In genomic region chr18:76414936-76415621, GRCh38 we compare ENCODE assay signal across 20 cellular contexts.
DNase-seq lines count a peak whose midpoint lies in the region; ATAC-seq and TF ChIP-seq lines count a peak whose summit lies in the region.
"Had no signal": no experiment of that assay in that cellular context is flagged by ENCODE, and none has a peak within 500 bp of the region (broad histone marks: within the 10 kb centered on the region; RNA-seq: fewer than 3 reads in every experiment).

No MANE protein-coding gene starts in this region.

- H3K4me1 Mint-ChIP-seq in naive thymus-derived CD4-positive, alpha-beta T cell = peaks cover 10 to 59% (median 43%) of the 10 kb centered on the region in 7 donors

- peak overlapping the region in 2 of 9 donors; percentile 16 to 54 for H3K27ac Mint-ChIP-seq in naive thymus-derived CD4-positive, alpha-beta T cell
- H3K27ac Mint-ChIP-seq: CD8-positive, alpha-beta memory T cell had no signal

- intact Hi-C loops in naive thymus-derived CD4-positive, alpha-beta T cell (cut with micrococcal nuclease) = no loop called here
- intact Hi-C loops in thyroid gland (cut with DNase I) = no loop called here

- no peaks in the 10 kb centered on the region for H3K36me3 ChIP-seq in cardiac muscle cell
- H3K36me3 ChIP-seq in naive thymus-derived CD4-positive, alpha-beta T cell (ENCODE audit: control insufficient read depth in 2 of 3, insufficient read depth in 3 of 3, low read length in 3 of 3) = no peaks in the 10 kb centered on the region
- H3K36me3 ChIP-seq in thyroid gland = no peaks in the 10 kb centered on the region
- H3K36me3 ChIP-seq in neuronal stem cell (replicated peaks in 1 of 2; ENCODE audit: control insufficient read depth in 2 of 2, insufficient read depth in 2 of 2, low read length in 2 of 2) = peaks cover 7 to 33% of the 10 kb centered on the region in 2 donors
- H3K36me3 ChIP-seq: Peyer's patch had no signal

- POLR2A ChIA-PET in naive thymus-derived CD4-positive, alpha-beta T cell (lab: Charles Lee) = no interaction called here

- peaks cover 0 to 16% (median 14%) of the 10 kb centered on the region in 5 donors for H3K36me3 Mint-ChIP-seq in naive thymus-derived CD4-positive, alpha-beta T cell
- H3K36me3 Mint-ChIP-seq: CD8-positive, alpha-beta memory T cell had no signal

- no peak overlapping the region for H3K23ac ChIP-seq in neuronal stem cell (ENCODE audit: low read depth, low read length, poor library complexity)

- no peaks in the 10 kb centered on the region for H3K27me3 ChIP-seq in cardiac muscle cell
- H3K27me3 ChIP-seq in naive thymus-derived CD4-positive, alpha-beta T cell (ENCODE audit: control insufficient read depth in 2 of 2, insufficient read depth in 2 of 2, low read length in 2 of 2) = no peaks in the 10 kb centered on the region
- no peaks in the 10 kb centered on the region for H3K27me3 ChIP-seq in thyroid gland
- peaks cover 0 to 2% (median 0%) of the 10 kb centered on the region in 3 experiments for H3K27me3 ChIP-seq in neuronal stem cell (ENCODE audit: control insufficient read depth in 3 of 3, insufficient read depth in 3 of 3, low read depth in 1 of 3, low read length in 3 of 3)
- H3K27me3 ChIP-seq: Peyer's patch had no signal

- H3K4me3 Mint-ChIP-seq in naive thymus-derived CD4-positive, alpha-beta T cell = no peak overlapping the region
- H3K4me3 Mint-ChIP-seq: CD8-positive, alpha-beta memory T cell had no signal

- no peak overlapping the region for H2BK12ac ChIP-seq in neuronal stem cell (ENCODE audit: low read length)

- peaks cover 0 to 3% (median 0%) of the 10 kb centered on the region in 11 donors for H3K9me3 Mint-ChIP-seq in naive thymus-derived CD4-positive, alpha-beta T cell
- H3K9me3 Mint-ChIP-seq: CD8-positive, alpha-beta memory T cell had no signal

- no peak for TF ChIP-seq POLR2A in thyroid gland (IDR thresholded peaks at IDR 0.05)

- DNase-seq in NK-92 treated with Interleukin-12 subunit alpha and Interleukin-12 subunit beta, amount 100 ng/mL, for 24 hours (lab: John Stamatoyannopoulos, UW) = peak; percentile 65
- DNase-seq in NK-92 (lab: John Stamatoyannopoulos, UW; ENCODE audit: unreplicated experiment) (no peak), cardiac muscle cell (ENCODE audit: low read depth in 1 of 2, low spot score in 1 of 2) (peak in 1 of 2 donors; percentile 74), thyroid gland (peak; percentile 69 to 71), neuronal stem cell (ENCODE audit: low spot score) (no peak), DMS114 treated with DMSO at 0.1 percent for 48 hours (lab: John Stamatoyannopoulos, UW; ENCODE audit: unreplicated experiment) (no peak)
- no peak for DNase-seq in naive thymus-derived CD4-positive, alpha-beta T cell
- DNase-seq: CD8-positive, alpha-beta memory T cell; DMS 273 treated with DMSO at 0.1 percent for 48 hours; GM23248; MV-4-11; NCI-H1417 treated with DMSO at 0.1 percent for 48 hours; NCI-H2029; NCI-H2171 treated with DMSO at 0.1 percent for 48 hours; NCI-H510A; NCI-H82 had no signal

- H3K18ac ChIP-seq in neuronal stem cell (ENCODE audit: low read length) = no peak overlapping the region

- H2BK5ac ChIP-seq in neuronal stem cell (ENCODE audit: low read length) = no peak overlapping the region

- H3K4me2 ChIP-seq in neuronal stem cell (ENCODE audit: insufficient read depth, low read length, poor library complexity, severe bottlenecking) = no peak overlapping the region

- no peak overlapping the region for H3K4me3 ChIP-seq in cardiac muscle cell
- no peak overlapping the region for H3K4me3 ChIP-seq in naive thymus-derived CD4-positive, alpha-beta T cell (ENCODE audit: low read length)
- H3K4me3 ChIP-seq in thyroid gland (replicated peaks in 1 of 3) = no peak overlapping the region
- H3K4me3 ChIP-seq in neuronal stem cell (ENCODE audit: low read length in 2 of 2) = no peak overlapping the region
- H3K4me3 ChIP-seq: GM23248, Peyer's patch had no signal

- H3K27me3 Mint-ChIP-seq in naive thymus-derived CD4-positive, alpha-beta T cell = peaks cover 0 to 19% (median 0%) of the 10 kb centered on the region in 5 donors

- ATAC-seq in naive thymus-derived CD4-positive, alpha-beta T cell = peak; percentile 48
- ATAC-seq in HG03469 (IDR thresholded peaks at IDR 0.05; ENCODE audit: unreplicated experiment) = no peak
- ATAC-seq: HCT116 had no signal

- WGBS in thyroid gland, 2 donors = 38 to 44% methylated on average over 17 of the region's 17 CpGs
- no CpG with 5 or more reads among the region's 17 CpGs for WGBS in neuronal stem cell (ENCODE audit: extremely low coverage in 2 of 2, insufficient read length in 2 of 2, insufficient replicate concordance in 1 of 2), 2 donors

- no peak overlapping the region for H2BK15ac ChIP-seq in neuronal stem cell (ENCODE audit: low read length)

- H3K9me3 ChIP-seq in cardiac muscle cell (ENCODE audit: low read depth) (no peaks in the 10 kb centered on the region), thyroid gland (no peaks in the 10 kb centered on the region), neuronal stem cell (replicated peaks in 1 of 2; ENCODE audit: control insufficient read depth in 2 of 2, insufficient read depth in 1 of 2, low read depth in 1 of 2, low read length in 2 of 2) (peaks cover 3 to 4% of the 10 kb centered on the region in 2 donors)
- no peaks in the 10 kb centered on the region for H3K9me3 ChIP-seq in naive thymus-derived CD4-positive, alpha-beta T cell (ENCODE audit: control insufficient read depth in 2 of 3, low read length in 3 of 3)
- H3K9me3 ChIP-seq: Peyer's patch had no signal

- no peak overlapping the region for H2BK120ac ChIP-seq in neuronal stem cell (ENCODE audit: low read depth, low read length)

- H3K4me1 ChIP-seq in cardiac muscle cell (ENCODE audit: low read depth) (peaks cover 19% of the 10 kb centered on the region), thyroid gland (peaks cover 43 to 44% of the 10 kb centered on the region in 2 donors), neuronal stem cell (ENCODE audit: control insufficient read depth in 2 of 2, insufficient read depth in 1 of 2, low read depth in 1 of 2, low read length in 2 of 2) (peaks cover 0 to 6% of the 10 kb centered on the region in 2 donors)
- peaks cover 0 to 4% of the 10 kb centered on the region in 2 donors for H3K4me1 ChIP-seq in naive thymus-derived CD4-positive, alpha-beta T cell (ENCODE audit: control insufficient read depth in 2 of 2, insufficient read depth in 2 of 2, low read length in 2 of 2)
- H3K4me1 ChIP-seq: Peyer's patch had no signal

- TF ChIP-seq CTCF in cardiac muscle cell (IDR thresholded peaks at IDR 0.05; ENCODE audit: low read depth, low read length) = no peak
- TF ChIP-seq CTCF in thyroid gland (IDR thresholded peaks at IDR 0.05) = no peak

- H2AK5ac ChIP-seq in neuronal stem cell (ENCODE audit: low read depth, low read length) = no peak overlapping the region

- no peak overlapping the region for H4K8ac ChIP-seq in neuronal stem cell (ENCODE audit: low read depth, low read length)

- H3K79me1 ChIP-seq in neuronal stem cell (ENCODE audit: low read depth, low read length) = peaks cover 10% of the 10 kb centered on the region

- no peak overlapping the region for H3K9ac ChIP-seq in neuronal stem cell (ENCODE audit: low read depth, low read length, poor library complexity)
- H3K9ac ChIP-seq: GM23248 had no signal

- no peak overlapping the region for H3K14ac ChIP-seq in neuronal stem cell (ENCODE audit: low read length)

- no peak overlapping the region for H3K4ac ChIP-seq in neuronal stem cell (ENCODE audit: low read length)

- CTCF ChIA-PET in naive thymus-derived CD4-positive, alpha-beta T cell (lab: Charles Lee) = no interaction called here

- no peak overlapping the region for H2AFZ ChIP-seq in neuronal stem cell (ENCODE audit: low read length)
- H2AFZ ChIP-seq: GM23248 had no signal

- H4K91ac ChIP-seq in neuronal stem cell (ENCODE audit: low read depth, low read length, poor library complexity) = no peak overlapping the region

- peak overlapping the region; percentile 65 for H3K27ac ChIP-seq in cardiac muscle cell
- no peak overlapping the region for H3K27ac ChIP-seq in naive thymus-derived CD4-positive, alpha-beta T cell (ENCODE audit: low read depth, low read length)
- H3K27ac ChIP-seq in thyroid gland = peak overlapping the region; percentile 26 to 55 (median 46)
- H3K27ac ChIP-seq in neuronal stem cell (replicated peaks; ENCODE audit: low read length) = no peak overlapping the region
- H3K27ac ChIP-seq: 22Rv1, GM23248, Peyer's patch had no signal

Comparison
In these comparisons a context has a peak if more than half of its experiments do, and no peak if none do; other contexts are left out.
1. DNase-seq: peak in NK-92 treated with Interleukin-12 subunit alpha and Interleukin-12 subunit beta, amount 100 ng/mL, for 24 hours (single experiment) and thyroid gland (2 of 2); none in NK-92 (single experiment), naive thymus-derived CD4-positive, alpha-beta T cell (0 of 9), neuronal stem cell (single experiment) and DMS114 treated with DMSO at 0.1 percent for 48 hours (single experiment).
2. H3K27ac ChIP-seq: peak in cardiac muscle cell (single experiment) and thyroid gland (3 of 3); none in naive thymus-derived CD4-positive, alpha-beta T cell (single experiment) and neuronal stem cell (single experiment).